8 cellular contexts compared by ENCODE assay signal in genomic region chr12:56224102-56224701, GRCh38. TPM values are rescaled to one million over a fixed set of nuclear protein-coding genes. Genes with fewer than 3 reads are reported as not detected.
DNase-seq lines count a peak whose midpoint lies in the region; ATAC-seq and TF ChIP-seq lines count a peak whose summit lies in the region.

Gene NABP2, plus strand, starts transcription at chr12:56224342. Its CDS starts 515 bp downstream, at chr12:56224857.

- TF ChIP-seq CTCF in dorsolateral prefrontal cortex (IDR thresholded peaks at IDR 0.05 in 54 of 56, conservative IDR thresholded peaks at IDR 0.05 in 2 of 56; ENCODE audit: low read depth in 1 of 56, partially characterized antibody in 56 of 56), result peak in 55 of 56 donors; percentile 80 to 99 (median 93)
- peak; percentile 82 to 94 (median 87) for TF ChIP-seq CTCF in right lobe of liver (IDR thresholded peaks at IDR 0.05)

- H3K27me3 ChIP-seq in CD4-positive, alpha-beta memory T cell (ENCODE audit: insufficient read depth, low read length), result no peaks in the 10 kb centered on the region
- H3K27me3 ChIP-seq in dorsolateral prefrontal cortex (no peaks in the 10 kb centered on the region), right lobe of liver (no peaks in the 10 kb centered on the region)

- POLR2A ChIA-PET in CD4-positive, alpha-beta memory T cell (lab: Charles Lee; ENCODE audit: partially characterized antibody), result interaction anchor here (3.0 to 4.1 kb wide), 2 partner anchors 33 to 96 kb away, joined by 66 to 94 read pairs; partner anchors contain the start of genes ESYT1 and SMARCC2
- POLR2A ChIA-PET in activated CD4-positive, alpha-beta memory T cell treated with anti-CD3 and anti-CD28 coated beads, Interleukin-2, amount 10 ng/mL, durations not matched to agents 7 days and 5 days (lab: Charles Lee), result interaction anchor here (3.9 kb wide), 1 partner anchor 106 kb away, joined by 31 read pairs; the partner anchor contains the start of gene ZC3H10

- CTCF ChIA-PET in CD4-positive, alpha-beta memory T cell (lab: Charles Lee; ENCODE audit: partially characterized antibody), result interaction anchor here (2.3 to 3.9 kb wide), 4 partner anchors 17 to 106 kb away, joined by 8 to 61 read pairs (median 24); partner anchors contain the start of gene ZC3H10
- CTCF ChIA-PET in activated CD4-positive, alpha-beta memory T cell treated with anti-CD3 and anti-CD28 coated beads, Interleukin-2, amount 10 ng/mL, durations not matched to agents 7 days and 5 days (lab: Charles Lee), result interaction anchor here (3.3 kb wide), 1 partner anchor 101 kb away, joined by 12 read pairs; no protein-coding TSS in a partner anchor

- peaks cover 42% of the 10 kb centered on the region for H3K4me1 ChIP-seq in CD4-positive, alpha-beta memory T cell (ENCODE audit: insufficient read depth, low read length)
- peaks cover 0 to 24% (median 7%) of the 10 kb centered on the region in 4 donors for H3K4me1 ChIP-seq in right lobe of liver

- peak; percentile 75 for ATAC-seq in GM19397 (IDR thresholded peaks at IDR 0.05; ENCODE audit: unreplicated experiment)
- ATAC-seq in HG03571 (IDR thresholded peaks at IDR 0.05; ENCODE audit: unreplicated experiment), result peak; percentile 66
- ATAC-seq in right lobe of liver, result peak; percentile 83 to 91 (median 88)

- peaks cover 0 to 16% of the 10 kb centered on the region in 2 donors for H3K36me3 Mint-ChIP-seq in CD4-positive, alpha-beta memory T cell
- peaks cover 6% of the 10 kb centered on the region for H3K36me3 Mint-ChIP-seq in activated CD4-positive, alpha-beta memory T cell treated with anti-CD3 and anti-CD28 coated beads, Interleukin-2, amount 10 ng/mL, durations not matched to agents 7 days and 5 days (ENCODE audit: low read depth)

- H3K36me3 ChIP-seq in CD4-positive, alpha-beta memory T cell (ENCODE audit: insufficient read depth, low read length), result no peaks in the 10 kb centered on the region
- no peaks in the 10 kb centered on the region for H3K36me3 ChIP-seq in right lobe of liver

- peaks cover 24 to 58% (median 43%) of the 10 kb centered on the region in 4 donors for H3K4me1 Mint-ChIP-seq in CD4-positive, alpha-beta memory T cell
- H3K4me1 Mint-ChIP-seq in activated CD4-positive, alpha-beta memory T cell treated with anti-CD3 and anti-CD28 coated beads, Interleukin-2, amount 10 ng/mL, durations not matched to agents 7 days and 5 days, result peaks cover 53% of the 10 kb centered on the region

- DNase-seq in CD4-positive, alpha-beta memory T cell, result peak; percentile 88 to 93 (median 89)
- DNase-seq in NCI-H774 (lab: John Stamatoyannopoulos, UW) (peak; percentile 98), dorsolateral prefrontal cortex (peak; percentile 96 to 98 (median 98)), right lobe of liver (peak; percentile 98)
- DNase-seq in activated CD4-positive, alpha-beta memory T cell treated with anti-CD3 and anti-CD28 coated beads, Interleukin-2, amount 10 ng/mL, durations not matched to agents 7 days and 5 days, result peak; percentile 95
- DNase-seq in stimulated activated CD4-positive, alpha-beta T cell treated with anti-CD3 and anti-CD28 coated beads, Interleukin-4, amount 100 ng/mL, for 4 hours, result peak; percentile 88 to 93

- H3K9me3 Mint-ChIP-seq in CD4-positive, alpha-beta memory T cell, result peaks cover 0 to 1% (median 0%) of the 10 kb centered on the region in 8 donors
- no peaks in the 10 kb centered on the region for H3K9me3 Mint-ChIP-seq in activated CD4-positive, alpha-beta memory T cell treated with anti-CD3 and anti-CD28 coated beads, Interleukin-2, amount 10 ng/mL, durations not matched to agents 7 days and 5 days

- H3K9me3 ChIP-seq in CD4-positive, alpha-beta memory T cell (ENCODE audit: control insufficient read depth in 1 of 2, low read length in 2 of 2), result no peaks in the 10 kb centered on the region
- H3K9me3 ChIP-seq in right lobe of liver, result no peaks in the 10 kb centered on the region

- TF ChIP-seq POLR2A in right lobe of liver (IDR thresholded peaks at IDR 0.05), result peak; percentile 46

- no peaks in the 10 kb centered on the region for H3K27me3 Mint-ChIP-seq in CD4-positive, alpha-beta memory T cell
- no peaks in the 10 kb centered on the region for H3K27me3 Mint-ChIP-seq in activated CD4-positive, alpha-beta memory T cell treated with anti-CD3 and anti-CD28 coated beads, Interleukin-2, amount 10 ng/mL, durations not matched to agents 7 days and 5 days

- peak within 1 kb of the TSS; percentile 83 to 99 (median 87) for H3K4me3 Mint-ChIP-seq in CD4-positive, alpha-beta memory T cell
- peak within 1 kb of the TSS; percentile 89 for H3K4me3 Mint-ChIP-seq in activated CD4-positive, alpha-beta memory T cell treated with anti-CD3 and anti-CD28 coated beads, Interleukin-2, amount 10 ng/mL, durations not matched to agents 7 days and 5 days

- H3K27ac Mint-ChIP-seq in CD4-positive, alpha-beta memory T cell, result peak within 1 kb of the TSS; percentile 90 to 100 (median 99)
- peak within 1 kb of the TSS; percentile 76 for H3K27ac Mint-ChIP-seq in activated CD4-positive, alpha-beta memory T cell treated with anti-CD3 and anti-CD28 coated beads, Interleukin-2, amount 10 ng/mL, durations not matched to agents 7 days and 5 days

- peak within 1 kb of the TSS; percentile 83 for H3K27ac ChIP-seq in CD4-positive, alpha-beta memory T cell (ENCODE audit: low read depth, low read length)
- peak within 1 kb of the TSS; percentile 52 to 99 (median 89) for H3K27ac ChIP-seq in dorsolateral prefrontal cortex
- peak within 1 kb of the TSS; percentile 58 to 97 (median 91) for H3K27ac ChIP-seq in right lobe of liver

- intact Hi-C loops in CD4-positive, alpha-beta memory T cell (cut with micrococcal nuclease), result loop anchor here (1.0 to 5.0 kb wide), 7 partner anchors 31 to 1003 kb away; partner anchors contain the start of genes COQ10A and SHMT2
- intact Hi-C loops in dorsolateral prefrontal cortex (cut with DNase I), result loop anchor here (2.0 to 10.0 kb wide), 4 partner anchors 31 to 179 kb away; partner anchors contain the start of genes ANKRD52 (in 1 of the 2), ESYT1 (in 1 of the 2) and RPS26 (in 1 of the 2)
- intact Hi-C loops in right lobe of liver (cut with DNase I), result no loop called here

- peak within 1 kb of the TSS; percentile 28 to 79 for H3K4me3 ChIP-seq in CD4-positive, alpha-beta memory T cell (ENCODE audit: low read length in 2 of 2)
- H3K4me3 ChIP-seq in dorsolateral prefrontal cortex, result peak within 1 kb of the TSS; percentile 55 to 95 (median 78)
- peak within 1 kb of the TSS; percentile 65 to 78 (median 72) for H3K4me3 ChIP-seq in right lobe of liver

- WGBS in right lobe of liver (ENCODE audit: insufficient coverage, low coverage, low lambda C conversion rate, missing lambda C conversion rate), result 0% methylated on average over 17 of the region's 41 CpGs

RNA-seq across cellular contexts. Expression of gene NABP2, which starts in this region (rescaled TPM):
- total RNA-seq in CD4-positive, alpha-beta memory T cell, result 10 to 100 TPM; 16.9 to 19.1 TPM
- 1 to 10 TPM; 4.1 to 4.7 TPM for polyA plus RNA-seq in CD4-positive, alpha-beta memory T cell
- 10 to 100 TPM; 49.6 to 52.3 TPM for total RNA-seq in activated CD4-positive, alpha-beta memory T cell treated with anti-CD3 and anti-CD28 coated beads, Interleukin-2, amount 10 ng/mL, durations not matched to agents 7 days and 5 days
- total RNA-seq in dorsolateral prefrontal cortex (10 to 100 TPM; 32.1 to 66.4 (median 49.1) TPM), right lobe of liver (10 to 100 TPM; 10.3 to 24.3 (median 14.8) TPM)

Comparison
In these comparisons a context has a peak if more than half of its experiments do, and no peak if none do; other contexts are left out.
1. Peak in every context shown above with its lines: DNase-seq, ATAC-seq, H3K4me3 ChIP-seq and H3K27ac ChIP-seq.
2. intact Hi-C loops: an anchor here in CD4-positive, alpha-beta memory T cell (1.0 to 5.0 kb wide) and dorsolateral prefrontal cortex (2.0 to 10.0 kb wide); none called in right lobe of liver.